ENCODE assay signal across 21 cellular contexts in the genomic region with DNA sequence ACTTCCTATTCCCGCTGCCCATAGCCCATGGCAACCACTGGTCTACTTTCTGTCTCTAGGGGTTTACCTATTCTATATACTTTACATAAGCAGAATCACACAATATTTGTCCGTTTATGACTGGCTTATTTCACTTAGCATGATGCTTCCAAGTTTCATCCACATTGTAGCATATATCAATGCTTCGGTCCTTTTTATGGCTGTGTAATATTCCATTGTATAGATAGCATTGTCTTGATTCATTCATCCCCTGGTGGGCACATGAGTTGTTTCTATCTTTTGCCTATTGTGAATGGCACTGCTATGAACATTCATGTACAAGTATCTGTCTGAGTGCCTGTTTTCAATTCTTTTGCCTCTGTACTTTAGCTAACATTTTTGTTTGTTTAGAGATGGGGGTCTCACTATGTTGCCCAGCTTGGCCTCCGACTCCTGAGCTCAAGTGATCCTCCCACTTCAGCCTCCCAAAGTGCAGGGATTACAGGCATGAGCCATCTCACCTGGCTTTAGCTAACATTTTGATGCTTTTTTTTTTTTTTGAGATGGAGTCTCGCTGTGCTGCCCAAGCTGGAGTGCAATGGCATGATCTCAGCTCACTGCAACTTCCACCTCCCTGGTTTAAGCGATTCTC. TPM values are rescaled to one million over a fixed set of nuclear protein-coding genes. Genes with fewer than 3 reads are reported as not detected.
DNase-seq lines count a peak whose midpoint lies in the region; ATAC-seq, FAIRE-seq and TF ChIP-seq lines count a peak whose summit lies in the region.
"Had no signal": no experiment of that assay in that cellular context is flagged by ENCODE, and none has a peak within 500 bp of the region (broad histone marks: within the 10 kb centered on the region; RNA-seq: fewer than 3 reads in every experiment).

No MANE protein-coding gene starts in this region.

- peak overlapping the region; percentile 2 for H3K4me3 Mint-ChIP-seq in neural progenitor cell
- no peak overlapping the region for H3K4me3 Mint-ChIP-seq in osteocyte (ENCODE audit: unreplicated experiment)
- H3K4me3 Mint-ChIP-seq: CD4-positive, alpha-beta memory T cell had no signal

- no peaks in the 10 kb centered on the region for H3F3A ChIP-seq in neural progenitor cell (ENCODE audit: low read depth)

- in situ Hi-C loops in HepG2 (cut with HindIII; ENCODE audit: extremely low pct_ligation_motif_present, low pct_unique_long_range_greater_than_20kb): loop anchor here (5.0 to 10.0 kb wide), 2 partner anchors 57 to 279 kb away; no protein-coding TSS in a partner anchor

- H3K36me3 ChIP-seq in HepG2 (replicated peaks in 1 of 2; ENCODE audit: control insufficient read depth in 1 of 2, insufficient read depth in 2 of 2, low read length in 2 of 2): no peaks in the 10 kb centered on the region
- H3K36me3 ChIP-seq in right lobe of liver: no peaks in the 10 kb centered on the region
- H3K36me3 ChIP-seq in RWPE2 (ENCODE audit: low read depth): no peaks in the 10 kb centered on the region
- no peaks in the 10 kb centered on the region for H3K36me3 ChIP-seq in neural progenitor cell
- H3K36me3 ChIP-seq: BE2C; BLaER1 treated with 17β-estradiol and CSF1 and Interleukin-3, amounts not matched to agents 10 nM and 100 nM; HAP-1 had no signal

- no peaks in the 10 kb centered on the region for H3K36me3 Mint-ChIP-seq in neural progenitor cell
- no peaks in the 10 kb centered on the region for H3K36me3 Mint-ChIP-seq in osteocyte (ENCODE audit: unreplicated experiment)
- H3K36me3 Mint-ChIP-seq: CD4-positive, alpha-beta memory T cell had no signal

- H3K4me3 ChIP-seq in HepG2 (replicated peaks in 1 of 3; ENCODE audit: insufficient read depth in 1 of 3, low read depth in 2 of 3, low read length in 3 of 3) (no peak overlapping the region), right lobe of liver (no peak overlapping the region), RWPE2 (ENCODE audit: severe bottlenecking) (no peak overlapping the region), neural progenitor cell (no peak overlapping the region)
- H3K4me3 ChIP-seq: HAP-1 had no signal

- no peak for FAIRE-seq in HepG2 (lab: Jason Lieb, UNC)
- FAIRE-seq: A204.1, GM12891, GM18507, H54 had no signal

- H3K79me2 ChIP-seq in HepG2 (ENCODE audit: insufficient read depth, low read length) (no peaks in the 10 kb centered on the region), neural progenitor cell (ENCODE audit: low read depth) (no peaks in the 10 kb centered on the region)

- POLR2A ChIA-PET in HepG2 (lab: Yijun Ruan, JAX): interaction anchor here (1.2 kb wide), 1 partner anchor 9 kb away, joined by 3 read pairs; no protein-coding TSS in a partner anchor

- intact Hi-C loops in HepG2 (cut with micrococcal nuclease; ENCODE audit: unreplicated experiment) (loop anchor here (2.0 kb wide), 1 partner anchor 55 kb away; no protein-coding TSS in a partner anchor), right lobe of liver (cut with DNase I) (loop anchor here in 1 of 2 donors (10.0 kb wide), 1 partner anchor 59 kb away; no protein-coding TSS in a partner anchor)

- H3K9me3 ChIP-seq in HepG2 (ENCODE audit: low read length): no peaks in the 10 kb centered on the region
- no peaks in the 10 kb centered on the region for H3K9me3 ChIP-seq in right lobe of liver
- no peaks in the 10 kb centered on the region for H3K9me3 ChIP-seq in RWPE2 (ENCODE audit: severe bottlenecking)
- no peaks in the 10 kb centered on the region for H3K9me3 ChIP-seq in neural progenitor cell (ENCODE audit: low read depth)
- H3K9me3 ChIP-seq: BE2C; BLaER1 treated with 17β-estradiol and CSF1 and Interleukin-3, amounts not matched to agents 10 nM and 100 nM; HAP-1 had no signal

- H3K9me3 Mint-ChIP-seq in neural progenitor cell (no peaks in the 10 kb centered on the region), osteocyte (ENCODE audit: unreplicated experiment) (no peaks in the 10 kb centered on the region)
- H3K9me3 Mint-ChIP-seq: CD4-positive, alpha-beta memory T cell had no signal

- TF ChIP-seq CTCF in HepG2 (CRISPR knock-in tag; IDR thresholded peaks at IDR 0.05) (no peak), right lobe of liver (IDR thresholded peaks at IDR 0.05) (no peak), RWPE2 (IDR thresholded peaks at IDR 0.05; ENCODE audit: poor library complexity, severe bottlenecking) (no peak), neural progenitor cell (IDR thresholded peaks at IDR 0.05) (no peak), osteocyte (IDR thresholded peaks at IDR 0.05) (no peak)

- BruUV-seq in HepG2 (replicated peaks; lab: Mats Ljungman, UMichigan): no TSS peak

- no peak overlapping the region for H3K27ac Mint-ChIP-seq in neural progenitor cell
- H3K27ac Mint-ChIP-seq in osteocyte (ENCODE audit: unreplicated experiment): no peak overlapping the region
- H3K27ac Mint-ChIP-seq: CD4-positive, alpha-beta memory T cell had no signal

- H2AFZ ChIP-seq in HepG2 (ENCODE audit: low read length) (no peak overlapping the region), neural progenitor cell (replicated peaks) (no peak overlapping the region)

- no peaks in the 10 kb centered on the region for H4K20me1 ChIP-seq in HepG2 (ENCODE audit: insufficient read depth, low read length)
- no peaks in the 10 kb centered on the region for H4K20me1 ChIP-seq in neural progenitor cell (ENCODE audit: low read depth)
- H4K20me1 ChIP-seq: BLaER1 treated with 17β-estradiol and CSF1 and Interleukin-3, amounts not matched to agents 10 nM and 100 nM had no signal

- no peak overlapping the region for H3K9ac ChIP-seq in HepG2 (ENCODE audit: insufficient read depth, low read depth, low read length)
- no peak overlapping the region for H3K9ac ChIP-seq in neural progenitor cell

- 69% methylated on average over 6 of the region's 6 CpGs for WGBS in HepG2 (ENCODE audit: low lambda C conversion rate)
- 78% methylated on average over 6 of the region's 6 CpGs for WGBS in right lobe of liver (ENCODE audit: insufficient coverage, low coverage, low lambda C conversion rate, missing lambda C conversion rate)

- H3K27me3 ChIP-seq in HepG2 (ENCODE audit: control insufficient read depth in 1 of 2, insufficient read depth in 2 of 2, low read length in 2 of 2) (no peaks in the 10 kb centered on the region; a peak in 2 of 5 replicates), right lobe of liver (no peaks in the 10 kb centered on the region), RWPE2 (ENCODE audit: insufficient read depth, poor library complexity, severe bottlenecking) (no peaks in the 10 kb centered on the region), neural progenitor cell (no peaks in the 10 kb centered on the region)
- H3K27me3 ChIP-seq: BE2C; BLaER1 treated with 17β-estradiol and CSF1 and Interleukin-3, amounts not matched to agents 10 nM and 100 nM had no signal

- CTCF ChIA-PET in HepG2 (lab: Yijun Ruan, JAX; ENCODE audit: low intra/inter-chr PET ratio, low total read pairs): interaction anchor here (2.2 to 2.7 kb wide), 2 partner anchors 56 to 64 kb away, joined by 22 to 31 read pairs; no protein-coding TSS in a partner anchor

- H3K27me3 Mint-ChIP-seq in neural progenitor cell (ENCODE audit: insufficient read depth, low read depth) (peaks cover 8% of the 10 kb centered on the region), osteocyte (ENCODE audit: unreplicated experiment) (no peaks in the 10 kb centered on the region)
- H3K27me3 Mint-ChIP-seq: CD4-positive, alpha-beta memory T cell had no signal

- DNase-seq in HepG2 (ENCODE audit: low spot score) (no peak), right lobe of liver (no peak), RWPE2 (ENCODE audit: low spot score) (no peak), neural progenitor cell (ENCODE audit: low spot score) (no peak), osteocyte (ENCODE audit: extremely low spot score, unreplicated experiment) (no peak)
- DNase-seq: ACHN; AML-193; BE2C; Calu3; CD4-positive, alpha-beta memory T cell; COR-L47; DMS79 treated with DMSO at 0.1 percent for 48 hours; GOT3 had no signal

- no peak for TF ChIP-seq RAD21 in HepG2 (CRISPR knock-in tag; IDR thresholded peaks at IDR 0.05)

- TF ChIP-seq POLR2A in HepG2 (IDR thresholded peaks at IDR 0.05; ENCODE audit: insufficient read depth in 1 of 2, low read depth in 2 of 2, low read length in 2 of 2): no peak
- no peak for TF ChIP-seq POLR2A in right lobe of liver (IDR thresholded peaks at IDR 0.05)

- peaks cover 2% of the 10 kb centered on the region for H3K4me1 Mint-ChIP-seq in neural progenitor cell
- peaks cover 27% of the 10 kb centered on the region for H3K4me1 Mint-ChIP-seq in osteocyte (ENCODE audit: unreplicated experiment)

- H3K4me2 ChIP-seq in HepG2 (ENCODE audit: low read depth, low read length): no peak overlapping the region
- H3K4me2 ChIP-seq in neural progenitor cell: no peak overlapping the region

- ATAC-seq in HepG2 (no peak), right lobe of liver (no peak), RWPE2 (ENCODE audit: low read depth) (no peak), GM18861 (IDR thresholded peaks at IDR 0.05; ENCODE audit: unreplicated experiment) (no peak)

- peaks cover 46% of the 10 kb centered on the region for H3K4me1 ChIP-seq in HepG2 (ENCODE audit: insufficient read depth, low read length)
- H3K4me1 ChIP-seq in right lobe of liver: peaks cover 0 to 9% (median 3%) of the 10 kb centered on the region in 4 donors
- H3K4me1 ChIP-seq in RWPE2 (ENCODE audit: insufficient read depth, poor library complexity, severe bottlenecking): peaks cover 7% of the 10 kb centered on the region
- no peaks in the 10 kb centered on the region for H3K4me1 ChIP-seq in neural progenitor cell
- H3K4me1 ChIP-seq: BE2C, HAP-1 had no signal

- TF ChIP-seq EP300 in HepG2 (IDR thresholded peaks at IDR 0.05; ENCODE audit: low read depth in 2 of 2, low read length in 2 of 2) (no peak), HepG2 (CRISPR knock-in tag; IDR thresholded peaks at IDR 0.05; ENCODE audit: borderline replicate concordance) (no peak)

- H3K27ac ChIP-seq in HepG2 (ENCODE audit: extremely low read length, insufficient read depth, low read length) (no peak overlapping the region), right lobe of liver (no peak overlapping the region), RWPE2 (ENCODE audit: poor library complexity, severe bottlenecking) (peak overlapping the region; percentile 72), neural progenitor cell (no peak overlapping the region)
- H3K27ac ChIP-seq: 22Rv1 had no signal

RNA-seq across cellular contexts. Expression of a gene that starts 10.1 kb away (rescaled TPM):
- total RNA-seq in HepG2 (2016; rRNA removed; fragmentation: Illumina TruSeq; extraction: Trizol) (6.8 and 6.9 TPM in 2 replicates), right lobe of liver (10 to 100 TPM in 5 of 6 experiments, 1 to 10 TPM in 1; 6.7 to 43.5 (median 17.0) TPM), neural progenitor cell (ENCODE audit: low replicate concordance) (2.8 and 5.7 TPM in 2 replicates), osteocyte (36.4 and 37.4 TPM in 2 replicates)
- 3.0 and 4.5 TPM in 2 replicates for total RNA-seq in HepG2 (2016; cell fraction: cytosol; rRNA removed; fragmentation: Illumina TruSeq; extraction: Trizol; ENCODE audit: low read depth)
- 5.3 and 6.3 TPM in 2 replicates for total RNA-seq in HepG2 (2016; cell fraction: insoluble cytoplasmic fraction; rRNA removed; fragmentation: Illumina TruSeq; extraction: Trizol)
- total RNA-seq in HepG2 (2016; cell fraction: membrane; rRNA removed; fragmentation: Illumina TruSeq; extraction: Trizol): 8.1 and 8.8 TPM in 2 replicates
- 3.3 and 4.2 TPM in 2 replicates for total RNA-seq in HepG2 (2016; cell fraction: nucleus; rRNA removed; fragmentation: Illumina TruSeq; extraction: Trizol)
- 6.8 and 7.1 TPM in 2 replicates for polyA plus RNA-seq in HepG2 (2011; rRNA removed)
- polyA plus RNA-seq in HepG2 (2011; cell fraction: cytosol; rRNA removed): 5.9 and 7.0 TPM in 2 replicates
- 6.3 and 7.7 TPM in 2 replicates for polyA plus RNA-seq in HepG2 (2011; cell fraction: nucleus; rRNA removed)
- polyA plus RNA-seq in HepG2 (2012): 5.1 and 9.2 TPM in 2 replicates
- polyA plus RNA-seq in HepG2 (2016; cell fraction: cytosol; fragmentation: Illumina TruSeq; extraction: Trizol; ENCODE audit: low read depth): 0.99 and 1.3 TPM in 2 replicates
- polyA plus RNA-seq in HepG2 (2016; cell fraction: insoluble cytoplasmic fraction; fragmentation: Illumina TruSeq; extraction: Trizol; ENCODE audit: low read depth): 7.6 and 9.1 TPM in 2 replicates
- polyA plus RNA-seq in HepG2 (2016; cell fraction: membrane; fragmentation: Illumina TruSeq; extraction: Trizol; ENCODE audit: low read depth): 5.2 and 5.7 TPM in 2 replicates
- 8.8 and 9.8 TPM in 2 replicates for polyA plus RNA-seq in HepG2 (2016; cell fraction: nucleus; fragmentation: Illumina TruSeq; extraction: Trizol; ENCODE audit: insufficient read depth, low read depth)
- polyA minus RNA-seq in HepG2 (2011; rRNA and poly(A)+ RNA removed; ENCODE audit: low replicate concordance): 2.2 and 11.4 TPM in 2 replicates
- polyA minus RNA-seq in HepG2 (2011; cell fraction: cytosol; rRNA and poly(A)+ RNA removed): 6.2 and 6.9 TPM in 2 replicates
- polyA minus RNA-seq in HepG2 (2011; cell fraction: nucleus; rRNA and poly(A)+ RNA removed): 3.3 and 3.9 TPM in 2 replicates

RNA-seq across cellular contexts. Expression of a gene that starts 26.8 kb away (rescaled TPM):
- total RNA-seq in HepG2 (2016; rRNA removed; fragmentation: Illumina TruSeq; extraction: Trizol): 12.7 and 20.8 TPM in 2 replicates
- 4.6 and 5.4 TPM in 2 replicates for total RNA-seq in HepG2 (2016; cell fraction: cytosol; rRNA removed; fragmentation: Illumina TruSeq; extraction: Trizol; ENCODE audit: low read depth)
- 11.4 and 21.0 TPM in 2 replicates for total RNA-seq in HepG2 (2016; cell fraction: insoluble cytoplasmic fraction; rRNA removed; fragmentation: Illumina TruSeq; extraction: Trizol)
- total RNA-seq in HepG2 (2016; cell fraction: membrane; rRNA removed; fragmentation: Illumina TruSeq; extraction: Trizol): 20.1 and 22.4 TPM in 2 replicates
- total RNA-seq in HepG2 (2016; cell fraction: nucleus; rRNA removed; fragmentation: Illumina TruSeq; extraction: Trizol): 11.4 and 16.8 TPM in 2 replicates
- 11.3 and 15.8 TPM in 2 replicates for polyA plus RNA-seq in HepG2 (2011; rRNA removed)
- 13.8 and 16.9 TPM in 2 replicates for polyA plus RNA-seq in HepG2 (2011; cell fraction: cytosol; rRNA removed)
- 38.7 and 41.4 TPM in 2 replicates for polyA plus RNA-seq in HepG2 (2011; cell fraction: nucleus; rRNA removed)
- 7.6 and 12.3 TPM in 2 replicates for polyA plus RNA-seq in HepG2 (2012)
- 4.7 and 5.7 TPM in 2 replicates for polyA plus RNA-seq in HepG2 (2016; cell fraction: cytosol; fragmentation: Illumina TruSeq; extraction: Trizol; ENCODE audit: low read depth)
- 15.8 and 19.6 TPM in 2 replicates for polyA plus RNA-seq in HepG2 (2016; cell fraction: insoluble cytoplasmic fraction; fragmentation: Illumina TruSeq; extraction: Trizol; ENCODE audit: low read depth)
- polyA plus RNA-seq in HepG2 (2016; cell fraction: membrane; fragmentation: Illumina TruSeq; extraction: Trizol; ENCODE audit: low read depth): 18.1 and 18.8 TPM in 2 replicates
- polyA plus RNA-seq in HepG2 (2016; cell fraction: nucleus; fragmentation: Illumina TruSeq; extraction: Trizol; ENCODE audit: insufficient read depth, low read depth): 31.9 and 34.8 TPM in 2 replicates
- polyA minus RNA-seq in HepG2 (2011; rRNA and poly(A)+ RNA removed; ENCODE audit: low replicate concordance): 1.6 and 19.4 TPM in 2 replicates
- polyA minus RNA-seq in HepG2 (2011; cell fraction: cytosol; rRNA and poly(A)+ RNA removed): 7.2 and 10.0 TPM in 2 replicates
- polyA minus RNA-seq in HepG2 (2011; cell fraction: nucleus; rRNA and poly(A)+ RNA removed): 6.4 and 9.7 TPM in 2 replicates
- total RNA-seq in right lobe of liver: 10 to 100 TPM in 1 of 6 experiments, 1 to 10 TPM in 5; 4.2 to 14.8 (median 7.0) TPM
- total RNA-seq in neural progenitor cell (ENCODE audit: low replicate concordance): 1.5 and 12.8 TPM in 2 replicates
- 13.6 and 14.6 TPM in 2 replicates for total RNA-seq in osteocyte
